8 cellular contexts compared by ENCODE assay signal in genomic region chr11:8262552-8263108, GRCh38. TPM values are rescaled to one million over a fixed set of nuclear protein-coding genes. Genes with fewer than 3 reads are reported as not detected.
DNase-seq lines count a peak whose midpoint lies in the region; ATAC-seq and TF ChIP-seq lines count a peak whose summit lies in the region.

No MANE protein-coding gene starts in this region.

- H3K4me1 ChIP-seq in right atrium auricular region, result peaks cover 0 to 19% of the 10 kb centered on the region in 2 donors

- ATAC-seq in activated naive CD8-positive, alpha-beta T cell treated with anti-CD3 and anti-CD28 coated beads, Interleukin-2, amount 50 U/mL, for 24 hours, result peak; percentile 23
- ATAC-seq in HG03457 (IDR thresholded peaks at IDR 0.05; ENCODE audit: unreplicated experiment), result no peak
- no peak for ATAC-seq in GM18870 (IDR thresholded peaks at IDR 0.05; ENCODE audit: unreplicated experiment)

- DNase-seq in NCI-H82 (lab: John Stamatoyannopoulos, UW), result peak; percentile 42
- DNase-seq in NCI-H82 treated with DMSO at 0.1 percent for 48 hours (lab: John Stamatoyannopoulos, UW; ENCODE audit: unreplicated experiment), result no peak
- DNase-seq in NCI-H1105 treated with DMSO at 0.1 percent for 48 hours (lab: John Stamatoyannopoulos, UW), result peak; percentile 55
- peak; percentile 34 for DNase-seq in activated naive CD8-positive, alpha-beta T cell treated with anti-CD3 and anti-CD28 coated beads, Interleukin-2, amount 50 U/mL, for 24 hours
- no peak for DNase-seq in right atrium auricular region (ENCODE audit: low spot score)
- DNase-seq in putamen (ENCODE audit: low spot score), result peak; percentile 31

- no peak overlapping the region for H3K27ac ChIP-seq in right atrium auricular region

- peak overlapping the region; percentile 62 for H3K4me3 Mint-ChIP-seq in activated naive CD8-positive, alpha-beta T cell treated with anti-CD3 and anti-CD28 coated beads, Interleukin-2, amount 50 U/mL, for 24 hours

- H3K27me3 Mint-ChIP-seq in activated naive CD8-positive, alpha-beta T cell treated with anti-CD3 and anti-CD28 coated beads, Interleukin-2, amount 50 U/mL, for 24 hours, result peaks cover 56% of the 10 kb centered on the region

- TF ChIP-seq CTCF in right atrium auricular region (IDR thresholded peaks at IDR 0.05), result no peak

- H3K36me3 ChIP-seq in right atrium auricular region, result no peaks in the 10 kb centered on the region

- H3K27me3 ChIP-seq in right atrium auricular region, result no peaks in the 10 kb centered on the region

- peak overlapping the region; percentile 33 to 55 for H3K4me3 ChIP-seq in right atrium auricular region

- no peak overlapping the region for H3K27ac Mint-ChIP-seq in activated naive CD8-positive, alpha-beta T cell treated with anti-CD3 and anti-CD28 coated beads, Interleukin-2, amount 50 U/mL, for 24 hours

- no peaks in the 10 kb centered on the region for H3K9me3 Mint-ChIP-seq in activated naive CD8-positive, alpha-beta T cell treated with anti-CD3 and anti-CD28 coated beads, Interleukin-2, amount 50 U/mL, for 24 hours

- H3K36me3 Mint-ChIP-seq in activated naive CD8-positive, alpha-beta T cell treated with anti-CD3 and anti-CD28 coated beads, Interleukin-2, amount 50 U/mL, for 24 hours (ENCODE audit: low read depth), result no peaks in the 10 kb centered on the region

- H3K9me3 ChIP-seq in right atrium auricular region, result no peaks in the 10 kb centered on the region

- peaks cover 7% of the 10 kb centered on the region for H3K4me1 Mint-ChIP-seq in activated naive CD8-positive, alpha-beta T cell treated with anti-CD3 and anti-CD28 coated beads, Interleukin-2, amount 50 U/mL, for 24 hours

RNA-seq across cellular contexts. Expression of gene LMO1, which starts 1.0 kb away (rescaled TPM):
- not detected for total RNA-seq in right atrium auricular region

Comparison
In these comparisons a context has a peak if more than half of its experiments do, and no peak if none do; other contexts are left out.
1. DNase-seq: peak in NCI-H82 (single experiment), NCI-H1105 treated with DMSO at 0.1 percent for 48 hours (single experiment), activated naive CD8-positive, alpha-beta T cell treated with anti-CD3 and anti-CD28 coated beads, Interleukin-2, amount 50 U/mL, for 24 hours (single experiment) and putamen (single experiment); none in NCI-H82 treated with DMSO at 0.1 percent for 48 hours (single experiment) and right atrium auricular region (single experiment).